8 cellular contexts compared by ENCODE assay signal in the genomic region with DNA sequence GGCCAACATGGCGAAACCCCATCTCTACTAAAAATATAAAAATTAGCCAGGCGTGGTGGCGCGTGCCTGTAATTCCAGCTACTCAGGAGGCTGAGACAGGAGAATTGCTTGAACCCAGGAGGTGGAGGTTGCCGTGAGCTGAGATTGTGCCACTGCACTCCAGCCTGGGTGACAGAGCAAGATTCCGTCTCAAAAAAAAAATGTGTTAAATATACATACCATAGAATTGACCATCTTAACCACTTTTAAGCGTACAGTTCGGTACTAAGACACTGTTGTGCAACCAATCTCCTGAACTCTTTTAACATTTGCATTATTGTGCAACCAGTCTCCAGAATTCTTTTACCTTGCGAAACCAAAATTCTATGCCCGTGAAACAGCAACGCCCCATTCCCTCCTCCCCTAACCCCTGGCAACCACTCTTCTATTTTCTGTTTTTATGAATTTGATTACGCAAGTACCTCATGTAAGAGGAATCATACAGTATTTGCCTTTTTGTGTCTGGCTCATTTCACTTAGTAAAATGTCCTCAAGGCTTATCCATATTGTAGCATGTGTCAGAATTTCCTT. TPM values are rescaled to one million over a fixed set of nuclear protein-coding genes. Genes with fewer than 3 reads are reported as not detected.
DNase-seq lines count a peak whose midpoint lies in the region; ATAC-seq and TF ChIP-seq lines count a peak whose summit lies in the region.
"Not testable (repeated sequence)": the region's sequence is repeated elsewhere in the genome, so short reads cannot be mapped to it uniquely, and the experiment has no call there.

No MANE protein-coding gene starts in this region.

- not testable (repeated sequence) for TF ChIP-seq POLR2A in vagina (IDR thresholded peaks at IDR 0.05)

- DNase-seq in EL (peak; percentile 97), MG63 (peak; percentile 75), SIG-M5 (lab: John Stamatoyannopoulos, UW) (peak; percentile 98), brain pericyte (ENCODE audit: low read depth, low spot score) (peak; percentile 47), fibroblast of peridontal ligament (ENCODE audit: extremely low read depth) (peak; percentile 99), psoas muscle (peak in 1 of 2 donors; percentile 59)
- not testable (repeated sequence) for DNase-seq in left lobe of liver (ENCODE audit: low spot score); vagina (ENCODE audit: extremely low spot score in 2 of 2)

- TF ChIP-seq CTCF in psoas muscle (IDR thresholded peaks at IDR 0.05); vagina (IDR thresholded peaks at IDR 0.05): not testable (repeated sequence)

- not testable (repeated sequence) for H3K4me3 ChIP-seq in MG63, vagina
- H3K4me3 ChIP-seq in psoas muscle = peak overlapping the region; percentile 28

- peak; percentile 4 for ATAC-seq in left lobe of liver
- ATAC-seq in psoas muscle = peak; percentile 45 to 78 (median 70)

- 66 to 81% (median 67%) methylated on average over 12 of the region's 12 CpGs for WGBS in psoas muscle, 3 donors

- intact Hi-C loops in psoas muscle (cut with DNase I); vagina (cut with DNase I): not testable (repeated sequence)

- H3K27me3 ChIP-seq in MG63; psoas muscle (ENCODE audit: insufficient read depth in 3 of 3, low read length in 2 of 3); vagina: not testable (repeated sequence)

- H3K4me1 ChIP-seq in psoas muscle (peaks cover 35% of the 10 kb centered on the region), vagina (peaks cover 92% of the 10 kb centered on the region)

- H3K27ac ChIP-seq in psoas muscle = peak overlapping the region; percentile 74
- peak overlapping the region; percentile 55 for H3K27ac ChIP-seq in vagina

- H3K36me3 ChIP-seq in MG63 = peaks cover 20% of the 10 kb centered on the region
- H3K36me3 ChIP-seq in psoas muscle (ENCODE audit: insufficient read depth in 1 of 2, low read depth in 1 of 2); vagina: not testable (repeated sequence)

- not testable (repeated sequence) for H3K9me3 ChIP-seq in MG63, psoas muscle, vagina

RNA-seq across cellular contexts. Expression of a gene that starts 26.1 kb away (rescaled TPM):
- total RNA-seq in MG63 (2014; rRNA removed; shearing (Covaris generic); ENCODE audit: low replicate concordance) = 10.4 and 15.1 TPM in 2 replicates
- 15.7 TPM for total RNA-seq in left lobe of liver
- total RNA-seq in psoas muscle = 1 to 10 TPM; 3.6 to 5.9 (median 4.0) TPM
- 1 to 10 TPM; 1.7 to 2.7 (median 2.2) TPM for polyA plus RNA-seq in psoas muscle
- 38.8 TPM for total RNA-seq in vagina

RNA-seq across cellular contexts. Expression of a gene that starts 51.5 kb away (rescaled TPM):
- 165 and 174 TPM in 2 replicates for total RNA-seq in MG63 (2014; rRNA removed; shearing (Covaris generic); ENCODE audit: low replicate concordance)
- total RNA-seq in left lobe of liver (161 TPM), psoas muscle (100 to 1,000 TPM in 2 of 4 donors, 10 to 100 TPM in 2; 65.2 to 121 (median 96.9) TPM), vagina (89.4 TPM)
- 10 to 100 TPM; 52.2 to 99.2 (median 69.8) TPM for polyA plus RNA-seq in psoas muscle
